Comparison of ENCODE assay signal across 8 cellular contexts in the genomic region with DNA sequence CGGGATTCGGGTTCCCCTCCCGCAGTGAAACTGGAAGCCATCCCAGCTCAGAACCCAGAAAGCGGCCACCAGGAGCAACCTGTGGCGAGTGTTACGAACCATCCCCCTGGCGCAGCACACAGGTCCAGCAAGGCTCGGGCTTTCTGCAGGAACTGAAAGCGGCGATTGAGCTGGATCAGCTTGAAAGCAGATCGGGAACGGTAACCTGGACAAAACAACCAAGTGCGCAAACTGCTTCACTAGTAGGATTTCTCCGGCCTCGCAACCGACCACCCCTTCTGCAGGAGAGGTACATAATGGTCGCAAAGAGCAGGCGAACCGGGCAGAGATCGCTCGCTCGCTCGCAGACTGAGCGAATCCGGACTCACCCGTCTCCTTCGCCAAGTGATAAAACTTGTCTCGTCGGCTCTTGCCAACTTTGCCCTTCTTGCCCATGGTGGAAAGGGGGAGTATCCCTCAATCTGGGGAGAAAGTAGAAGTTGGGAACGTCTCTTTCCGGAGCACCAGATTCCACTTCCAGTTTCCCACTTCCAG. TPM values are rescaled to one million over a fixed set of nuclear protein-coding genes. Genes with fewer than 3 reads are reported as not detected.
A peak's percentile ranks its signal among the peaks of the same experiment; 100 is the strongest.
DNase-seq lines count a peak whose midpoint lies in the region; ATAC-seq and TF ChIP-seq lines count a peak whose summit lies in the region.

No MANE protein-coding gene starts in this region.

- H3K27me3 Mint-ChIP-seq in activated CD4-positive, alpha-beta memory T cell treated with anti-CD3 and anti-CD28 coated beads, Interleukin-2, amount 10 ng/mL, durations not matched to agents 7 days and 5 days = no peaks in the 10 kb centered on the region

- no peak for TF ChIP-seq CTCF in psoas muscle (IDR thresholded peaks at IDR 0.05)

- H3K27ac Mint-ChIP-seq in activated CD4-positive, alpha-beta memory T cell treated with anti-CD3 and anti-CD28 coated beads, Interleukin-2, amount 10 ng/mL, durations not matched to agents 7 days and 5 days = peak overlapping the region; percentile 93

- CTCF ChIA-PET in activated CD4-positive, alpha-beta memory T cell treated with anti-CD3 and anti-CD28 coated beads, Interleukin-2, amount 10 ng/mL, durations not matched to agents 7 days and 5 days (lab: Charles Lee) = interaction anchor here (0.7 to 1.8 kb wide), 5 partner anchors 8 to 52 kb away, joined by 3 to 13 read pairs (median 4); partner anchors contain the start of genes CCDC47 and DDX42

- peak overlapping the region; percentile 93 for H3K4me3 ChIP-seq in psoas muscle

- peak overlapping the region; percentile 89 for H3K4me3 Mint-ChIP-seq in activated CD4-positive, alpha-beta memory T cell treated with anti-CD3 and anti-CD28 coated beads, Interleukin-2, amount 10 ng/mL, durations not matched to agents 7 days and 5 days

- peaks cover 24 to 79% of the 10 kb centered on the region in 2 donors for H3K36me3 ChIP-seq in psoas muscle (ENCODE audit: insufficient read depth in 1 of 2, low read depth in 1 of 2)

- H3K36me3 Mint-ChIP-seq in activated CD4-positive, alpha-beta memory T cell treated with anti-CD3 and anti-CD28 coated beads, Interleukin-2, amount 10 ng/mL, durations not matched to agents 7 days and 5 days (ENCODE audit: low read depth) = peaks cover 90% of the 10 kb centered on the region

- peaks cover 80% of the 10 kb centered on the region for H3K4me1 Mint-ChIP-seq in activated CD4-positive, alpha-beta memory T cell treated with anti-CD3 and anti-CD28 coated beads, Interleukin-2, amount 10 ng/mL, durations not matched to agents 7 days and 5 days

- intact Hi-C loops in Right ventricle myocardium superior (cut with DNase I) (no loop called here), psoas muscle (cut with DNase I) (loop anchor here in 1 of 2 donors (2.0 to 5.0 kb wide), 2 partner anchors 52 to 681 kb away; partner anchors contain the start of genes CEP95, DDX42 and DDX5)

- 0 to 1% (median 1%) methylated on average over 31 of the region's 31 CpGs for WGBS in psoas muscle, 3 donors

- no peaks in the 10 kb centered on the region for H3K27me3 ChIP-seq in psoas muscle (ENCODE audit: insufficient read depth in 3 of 3, low read length in 2 of 3)

- H3K4me1 ChIP-seq in psoas muscle = peaks cover 32% of the 10 kb centered on the region

- peak; percentile 12 for ATAC-seq in HG02885 (IDR thresholded peaks at IDR 0.05; ENCODE audit: poor library complexity, unreplicated experiment)
- ATAC-seq in Right ventricle myocardium superior (ENCODE audit: poor library complexity) = peak; percentile 4
- ATAC-seq in psoas muscle = peak in 3 of 4 donors; percentile 2 to 21 (median 20)
- ATAC-seq in GM21381 (IDR thresholded peaks at IDR 0.05; ENCODE audit: unreplicated experiment) = no peak
- no peak for ATAC-seq in HG02763 (IDR thresholded peaks at IDR 0.05; ENCODE audit: unreplicated experiment)

- H3K9me3 Mint-ChIP-seq in activated CD4-positive, alpha-beta memory T cell treated with anti-CD3 and anti-CD28 coated beads, Interleukin-2, amount 10 ng/mL, durations not matched to agents 7 days and 5 days = no peaks in the 10 kb centered on the region

- POLR2A ChIA-PET in activated CD4-positive, alpha-beta memory T cell treated with anti-CD3 and anti-CD28 coated beads, Interleukin-2, amount 10 ng/mL, durations not matched to agents 7 days and 5 days (lab: Charles Lee) = interaction anchor here (1.0 to 10.2 kb wide), 12 partner anchors 8 to 129 kb away, joined by 3 to 194 read pairs (median 9); partner anchors contain the start of genes CCDC47, DDX42, LIMD2 and SMARCD2

- DNase-seq in COLO668 (lab: John Stamatoyannopoulos, UW; ENCODE audit: unreplicated experiment) (peak; percentile 18), Right ventricle myocardium superior (no peak), psoas muscle (no peak), NCI-H1694 (lab: John Stamatoyannopoulos, UW) (no peak)
- no peak for DNase-seq in activated CD4-positive, alpha-beta memory T cell treated with anti-CD3 and anti-CD28 coated beads, Interleukin-2, amount 10 ng/mL, durations not matched to agents 7 days and 5 days

- H3K27ac ChIP-seq in psoas muscle = peak overlapping the region; percentile 97

- H3K9me3 ChIP-seq in psoas muscle = no peaks in the 10 kb centered on the region

RNA-seq across cellular contexts. Expression of gene PSMC5, which starts 0.7 kb away (rescaled TPM):
- total RNA-seq in activated CD4-positive, alpha-beta memory T cell treated with anti-CD3 and anti-CD28 coated beads, Interleukin-2, amount 10 ng/mL, durations not matched to agents 7 days and 5 days = 100 to 1,000 TPM; 152 to 162 TPM
- total RNA-seq in Right ventricle myocardium superior (136 TPM), psoas muscle (100 to 1,000 TPM; 147 to 224 (median 176) TPM)
- 100 to 1,000 TPM; 269 to 380 (median 341) TPM for polyA plus RNA-seq in psoas muscle

RNA-seq across cellular contexts. Expression of gene FTSJ3, which starts 0.9 kb away (rescaled TPM):
- total RNA-seq in activated CD4-positive, alpha-beta memory T cell treated with anti-CD3 and anti-CD28 coated beads, Interleukin-2, amount 10 ng/mL, durations not matched to agents 7 days and 5 days = 10 to 100 TPM; 38.9 to 43.8 TPM
- 29.8 TPM for total RNA-seq in Right ventricle myocardium superior
- 10 to 100 TPM; 20.1 to 26.2 (median 24.8) TPM for total RNA-seq in psoas muscle
- 10 to 100 TPM; 14.4 to 41.9 (median 41.0) TPM for polyA plus RNA-seq in psoas muscle

RNA-seq across cellular contexts. Expression of gene SMARCD2, which starts 15.9 kb away (rescaled TPM):
- 100 to 1,000 TPM; 150 to 152 TPM for total RNA-seq in activated CD4-positive, alpha-beta memory T cell treated with anti-CD3 and anti-CD28 coated beads, Interleukin-2, amount 10 ng/mL, durations not matched to agents 7 days and 5 days
- total RNA-seq in Right ventricle myocardium superior (22.0 TPM), psoas muscle (10 to 100 TPM in 3 of 4 donors, 1 to 10 TPM in 1; 9.4 to 26.9 (median 18.4) TPM)
- 10 to 100 TPM; 12.1 to 15.4 (median 14.7) TPM for polyA plus RNA-seq in psoas muscle

RNA-seq across cellular contexts. Expression of gene CSH2, which starts 46.9 kb away (rescaled TPM):
- not detected for total RNA-seq in activated CD4-positive, alpha-beta memory T cell treated with anti-CD3 and anti-CD28 coated beads, Interleukin-2, amount 10 ng/mL, durations not matched to agents 7 days and 5 days
- total RNA-seq in Right ventricle myocardium superior (not detected), psoas muscle (not detected)
- not detected for polyA plus RNA-seq in psoas muscle

RNA-seq across cellular contexts. Expression of gene DDX42, which starts 52.6 kb away (rescaled TPM):
- total RNA-seq in activated CD4-positive, alpha-beta memory T cell treated with anti-CD3 and anti-CD28 coated beads, Interleukin-2, amount 10 ng/mL, durations not matched to agents 7 days and 5 days = 100 to 1,000 TPM; 113 to 118 TPM
- total RNA-seq in Right ventricle myocardium superior = 42.4 TPM
- 10 to 100 TPM; 47.4 to 91.0 (median 73.9) TPM for total RNA-seq in psoas muscle
- 10 to 100 TPM; 46.3 to 56.0 (median 55.8) TPM for polyA plus RNA-seq in psoas muscle

Comparison
In these comparisons a context has a peak if more than half of its experiments do, and no peak if none do; other contexts are left out.
1. ATAC-seq: peak in HG02885 (single experiment), Right ventricle myocardium superior (single experiment) and psoas muscle (3 of 4); none in GM21381 (single experiment) and HG02763 (single experiment).